ENCODE assay signal across 6 cellular contexts in the genomic region with DNA sequence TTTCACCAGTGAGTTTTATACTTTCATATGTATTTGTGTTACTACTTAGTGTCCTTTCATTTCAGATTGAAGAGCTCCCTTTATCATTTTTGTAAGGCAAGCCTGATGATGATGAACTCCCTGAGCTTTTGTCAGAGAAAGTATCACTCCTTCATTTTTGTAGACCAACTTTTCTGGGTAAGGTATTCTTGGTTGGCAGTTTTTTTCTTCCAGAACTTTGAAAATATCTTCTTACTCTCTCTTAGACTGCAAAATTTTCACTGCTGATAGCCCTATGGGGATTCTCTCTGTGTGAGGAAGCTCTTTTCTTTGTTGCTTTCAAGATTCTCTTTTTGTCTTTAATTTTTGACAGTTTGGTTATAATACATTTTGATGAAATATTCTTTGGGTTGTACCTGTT.
"Had no signal": no experiment of that assay in that cellular context is flagged by ENCODE, and none has a peak within 500 bp of the region (broad histone marks: within the 10 kb centered on the region; RNA-seq: fewer than 3 reads in every experiment).

No MANE protein-coding gene starts in this region.

- H3K27ac ChIP-seq: HL-60 had no signal

- H3K4me3 ChIP-seq: GM23338 had no signal

- DNase-seq: H9, HCEC 1CT, HFFc6, KBM-7 had no signal
